In the genomic region with DNA sequence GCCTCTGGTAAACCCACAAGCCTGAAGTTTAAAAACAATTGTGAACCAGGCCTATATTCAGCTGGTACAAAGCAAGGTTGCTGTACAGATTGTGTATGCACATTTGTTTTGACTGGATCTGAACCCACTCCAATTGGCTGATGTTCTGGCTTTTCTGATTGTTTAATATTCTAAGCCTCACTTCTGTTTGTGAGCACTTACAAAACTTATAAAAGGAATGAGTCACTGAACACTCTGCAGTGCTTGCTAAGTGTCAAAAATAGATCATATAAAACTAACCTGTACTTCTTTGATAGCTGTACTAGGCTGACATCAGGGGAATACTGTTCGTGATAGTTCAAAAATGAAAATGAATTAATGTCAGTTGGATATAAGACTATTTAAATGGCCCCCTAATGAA, we compare ENCODE assay signal across 19 cellular contexts. TPM values are rescaled to one million over a fixed set of nuclear protein-coding genes. Genes with fewer than 3 reads are reported as not detected.
DNase-seq lines count a peak whose midpoint lies in the region; ATAC-seq, FAIRE-seq and TF ChIP-seq lines count a peak whose summit lies in the region.
"Had no signal": no experiment of that assay in that cellular context is flagged by ENCODE, and none has a peak within 500 bp of the region (broad histone marks: within the 10 kb centered on the region; RNA-seq: fewer than 3 reads in every experiment).

No MANE protein-coding gene starts in this region.

- no peak for TF ChIP-seq CTCF in AG09309 (IDR thresholded peaks at IDR 0.05; ENCODE audit: control insufficient read depth, insufficient read depth, low read depth, low read length, missing control alignments)
- TF ChIP-seq CTCF in pancreas (IDR thresholded peaks at IDR 0.05) = no peak

- H3K27ac ChIP-seq in pancreas = no peak overlapping the region

- peak; percentile 13 for DNase-seq in AG09309 (ENCODE audit: low read depth)
- peak; percentile 60 for DNase-seq in M059J (ENCODE audit: low read depth)
- DNase-seq in pancreas = no peak
- no peak for DNase-seq in NCI-H69 (lab: John Stamatoyannopoulos, UW)
- no peak for DNase-seq in erythroblast (lab: John Stamatoyannopoulos, UW)
- no peak for DNase-seq in stimulated activated CD4-positive, alpha-beta T cell treated with anti-CD3 and anti-CD28 coated beads, Interleukin-1b, Interleukin-23, amount 100 ng/mL, for 48 hours
- DNase-seq: activated CD4-positive, CD25-positive, alpha-beta regulatory T cell treated with anti-CD3 and anti-CD28 coated beads, Interleukin-2, amount 50 U/mL, for 72 hours; activated CD8-positive, alpha-beta memory T cell treated with anti-CD3 and anti-CD28 coated beads for 24 hours; activated naive CD8-positive, alpha-beta T cell treated with anti-CD3 and anti-CD28 coated beads for 36 hours; mucosa of descending colon; NCI-H1417 treated with DMSO at 0.1 percent for 48 hours; NCI-H82; stimulated activated naive CD4-positive, alpha-beta T cell treated with Interleukin-2 at 50 U/mL for 16 hours; trophoblast cell had no signal

- H3K36me3 ChIP-seq in pancreas = no peaks in the 10 kb centered on the region
- H3K36me3 ChIP-seq: HAP-1 had no signal

- no peaks in the 10 kb centered on the region for H3K27me3 ChIP-seq in pancreas

- 53 to 77% methylated on average over 1 of the region's 1 CpG for WGBS in pancreas, 2 donors

- H3K9me3 ChIP-seq in pancreas = no peaks in the 10 kb centered on the region
- H3K9me3 ChIP-seq: HAP-1, mucosa of descending colon had no signal

- peak; percentile 82 for ATAC-seq in esophagus mucosa
- no peak for ATAC-seq in pancreas
- ATAC-seq in HG03045 (IDR thresholded peaks at IDR 0.05; ENCODE audit: unreplicated experiment) = no peak
- ATAC-seq: mucosa of descending colon had no signal

- intact Hi-C loops in pancreas (cut with DNase I) = no loop called here

- TF ChIP-seq POLR2A in erythroblast (IDR thresholded peaks at IDR 0.05; ENCODE audit: low read length) = no peak

- peak; percentile 29 for FAIRE-seq in pancreas (lab: Jason Lieb, UNC)
- FAIRE-seq: GM18507 had no signal

- H3K4me3 ChIP-seq in AG09309 (ENCODE audit: control insufficient read depth, low read depth, low read length) (no peak overlapping the region), pancreas (no peak overlapping the region)
- H3K4me3 ChIP-seq: HAP-1, mucosa of descending colon had no signal

- H3K4me1 ChIP-seq in pancreas = no peaks in the 10 kb centered on the region
- H3K4me1 ChIP-seq: HAP-1 had no signal

RNA-seq across cellular contexts. Expression of gene COL21A1, which starts 12.1 kb away (rescaled TPM):
- total RNA-seq in M059J (2014; rRNA removed; shearing (Covaris generic)) = 1.4 and 41.5 TPM in 2 replicates
- total RNA-seq in esophagus mucosa = 4.9 TPM
- 1 to 10 TPM in 2 of 6 donors, under 1 TPM in 4; 0.28 to 1.8 (median 0.60) TPM for total RNA-seq in pancreas
- polyA plus RNA-seq in pancreas = under 1 TPM; 0.30 to 0.87 TPM
- total RNA-seq: activated naive CD8-positive, alpha-beta T cell treated with anti-CD3 and anti-CD28 coated beads for 36 hours; activated T-helper 1 cell treated with anti-CD3 and anti-CD28 coated beads, Interleukin-12 subunit alpha, Interleukin-12 subunit beta, Interleukin-2, Interleukin-4 antibody, amounts not matched to agents 30 ng/mL and 10 ng/mL and 1 ng/mL, durations not matched to agents 14 hours and 24 hours and 36 hours had no signal

Comparison
In these comparisons a context has a peak if more than half of its experiments do, and no peak if none do; other contexts are left out.
1. DNase-seq: peak in AG09309 (single experiment) and M059J (single experiment); none in pancreas (0 of 6), NCI-H69 (single experiment), erythroblast (0 of 2) and stimulated activated CD4-positive, alpha-beta T cell treated with anti-CD3 and anti-CD28 coated beads, Interleukin-1b, Interleukin-23, amount 100 ng/mL, for 48 hours (single experiment).